Comparison of ENCODE assay signal across 9 cellular contexts in the genomic region with DNA sequence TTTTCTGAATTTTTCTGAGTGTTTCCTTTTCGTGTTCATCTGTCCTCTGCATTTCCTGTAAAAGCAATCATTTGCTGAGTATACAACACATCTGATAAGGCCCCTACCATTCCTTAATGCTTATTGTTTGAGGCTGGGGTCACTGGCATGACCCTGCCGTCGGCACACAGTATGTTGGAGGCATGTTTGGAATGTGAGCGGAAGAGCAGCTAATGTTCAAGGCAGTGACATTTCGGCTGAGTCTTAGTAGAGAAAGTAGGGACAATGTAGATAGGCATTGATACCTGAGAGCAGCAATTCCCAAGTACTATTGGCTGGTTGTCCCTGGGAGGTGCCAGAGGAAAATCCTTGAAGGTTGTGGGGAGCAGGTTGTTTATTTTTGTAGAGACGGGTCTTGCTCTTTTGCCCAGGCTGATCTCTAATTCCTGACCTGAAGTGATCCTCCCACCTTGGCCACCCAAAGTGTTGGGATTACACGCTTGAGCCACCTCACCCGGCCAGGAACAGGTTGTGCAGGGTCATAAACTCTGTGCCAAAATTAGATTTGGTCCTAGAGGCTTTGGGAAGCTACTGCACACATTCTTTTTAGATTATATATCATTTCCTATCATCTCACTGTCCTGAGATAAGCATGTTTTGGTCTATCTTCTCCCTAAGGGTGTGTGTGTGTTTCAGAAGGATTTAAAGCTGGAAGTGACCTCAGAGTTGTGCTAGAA. TPM values are rescaled to one million over a fixed set of nuclear protein-coding genes. Genes with fewer than 3 reads are reported as not detected.
DNase-seq lines count a peak whose midpoint lies in the region; ATAC-seq and TF ChIP-seq lines count a peak whose summit lies in the region.
"Had no signal": no experiment of that assay in that cellular context is flagged by ENCODE, and none has a peak within 500 bp of the region (broad histone marks: within the 10 kb centered on the region; RNA-seq: fewer than 3 reads in every experiment).

No MANE protein-coding gene starts in this region.

- no peak overlapping the region for H3K14ac ChIP-seq in trophoblast cell (ENCODE audit: low read length)

- H3K18ac ChIP-seq in trophoblast cell (ENCODE audit: low read length): no peak overlapping the region

- H4K12ac ChIP-seq in trophoblast cell (ENCODE audit: low read depth, low read length): no peak overlapping the region

- no peak overlapping the region for H3K4me3 ChIP-seq in HCT116 (replicated peaks in 1 of 2; ENCODE audit: low read depth in 1 of 2, low read length in 2 of 2)
- no peak overlapping the region for H3K4me3 ChIP-seq in adipocyte (ENCODE audit: low read length)
- H3K4me3 ChIP-seq in trophoblast cell (ENCODE audit: low read depth, low read length): no peak overlapping the region

- no peak for TF ChIP-seq POLR2A in HCT116 (IDR thresholded peaks at IDR 0.05; ENCODE audit: borderline replicate concordance, extremely low read depth, insufficient read depth, insufficient read length)

- H2BK5ac ChIP-seq in trophoblast cell (ENCODE audit: low read depth, low read length, poor library complexity): no peak overlapping the region

- H3K4ac ChIP-seq in trophoblast cell (ENCODE audit: low read depth, low read length): no peak overlapping the region

- no peak overlapping the region for H4K91ac ChIP-seq in trophoblast cell (ENCODE audit: low read depth, low read length)

- H3K79me2 ChIP-seq in HCT116 (ENCODE audit: insufficient read depth, low read length): peaks cover 77% of the 10 kb centered on the region
- no peaks in the 10 kb centered on the region for H3K79me2 ChIP-seq in trophoblast cell (ENCODE audit: control insufficient read depth, insufficient read depth, low read length, poor library complexity)

- H3K9me2 ChIP-seq in HCT116 (ENCODE audit: insufficient read depth): no peaks in the 10 kb centered on the region

- no peaks in the 10 kb centered on the region for H3K9me3 ChIP-seq in HCT116 (ENCODE audit: control insufficient read depth in 1 of 2, insufficient read depth in 1 of 2, low read depth in 1 of 2, low read length in 2 of 2)
- no peaks in the 10 kb centered on the region for H3K9me3 ChIP-seq in adipocyte (ENCODE audit: control insufficient read depth, low read length)
- H3K9me3 ChIP-seq in trophoblast cell (ENCODE audit: insufficient read depth, low read depth, low read length): no peaks in the 10 kb centered on the region

- no CpG with 5 or more reads among the region's 8 CpGs for WGBS in trophoblast cell (ENCODE audit: extremely low coverage, insufficient coverage, insufficient read length)

- H3K23ac ChIP-seq in trophoblast cell (ENCODE audit: low read length): no peak overlapping the region

- peak overlapping the region; percentile 14; the same call in 1 of the 2 replicates for H3K9ac ChIP-seq in HCT116 (ENCODE audit: low read length)
- H3K9ac ChIP-seq in adipocyte (ENCODE audit: low read length): no peak overlapping the region
- no peak overlapping the region for H3K9ac ChIP-seq in trophoblast cell (ENCODE audit: low read length)

- RAD21 ChIA-PET in HCT116 (lab: Charles Lee; ENCODE audit: low non-redundant PET in 1 of 2, low total read pairs in 2 of 2, uncharacterized antibody in 2 of 2, unreplicated experiment in 2 of 2): no interaction called here

- in situ Hi-C loops in GM13976 (cut with MboI; ENCODE audit: low sequenced_read_pairs, unreplicated experiment): no loop called here

- DNase-seq in HCT116 (ENCODE audit: low read depth, low spot score) (no peak), adipocyte (ENCODE audit: low read depth) (peak; percentile 56), left cardiac atrium (no peak), trophoblast cell (peak; percentile 92 to 95), GM13976 (ENCODE audit: low spot score) (no peak), putamen (ENCODE audit: low spot score) (no peak), NCI-H446 treated with DMSO at 0.1 percent for 48 hours (lab: John Stamatoyannopoulos, UW) (no peak), nucleus accumbens (lab: John Stamatoyannopoulos, UW) (no peak)
- DNase-seq: activated CD4-positive, CD25-positive, alpha-beta regulatory T cell treated with anti-CD3 and anti-CD28 coated beads, Interleukin-2, amount 50 U/mL, for 72 hours had no signal

- ATAC-seq in HCT116 (peak; percentile 67), left cardiac atrium (peak; percentile 8 to 32)

- no peak overlapping the region for H2AK5ac ChIP-seq in trophoblast cell (ENCODE audit: low read length)

- no TSS peak for BruUV-seq in HCT116 (replicated peaks; lab: Mats Ljungman, UMichigan)

- H4K20me1 ChIP-seq in HCT116 (ENCODE audit: insufficient read depth): peaks cover 11% of the 10 kb centered on the region; the same call in 1 of the 2 replicates

- H3K79me1 ChIP-seq in trophoblast cell (ENCODE audit: low read length): no peaks in the 10 kb centered on the region

- H2AFZ ChIP-seq in HCT116 (ENCODE audit: low read depth, low read length, poor library complexity, severe bottlenecking) (no peak overlapping the region), trophoblast cell (ENCODE audit: insufficient read depth, low read length, poor library complexity) (no peak overlapping the region)

- no peak for TF ChIP-seq RAD21 in HCT116 (IDR thresholded peaks at IDR 0.05; ENCODE audit: low read depth)

- no peak overlapping the region for H2BK120ac ChIP-seq in trophoblast cell (ENCODE audit: insufficient read depth, low read length, poor library complexity)

- H3K27ac ChIP-seq in HCT116 (ENCODE audit: low read depth, low read length) (no peak overlapping the region), trophoblast cell (ENCODE audit: low read depth, low read length) (peak overlapping the region; percentile 57)

- H3K4me2 ChIP-seq in HCT116 (ENCODE audit: low read length): peak overlapping the region; percentile 61
- H3K4me2 ChIP-seq in trophoblast cell (ENCODE audit: low read length): peak overlapping the region; percentile 28

- CTCF ChIA-PET in HCT116 (lab: Charles Lee): no interaction called here

- H3K27me3 ChIP-seq in HCT116 (ENCODE audit: insufficient read depth, low read length) (no peaks in the 10 kb centered on the region), adipocyte (replicated peaks; ENCODE audit: control insufficient read depth, insufficient read depth, low read length) (no peaks in the 10 kb centered on the region), trophoblast cell (ENCODE audit: insufficient read depth, low read length) (no peaks in the 10 kb centered on the region)

- POLR2A ChIA-PET in HCT116 (lab: Charles Lee): interaction anchor here (0.9 kb wide), 1 partner anchor 14 kb away, joined by 3 read pairs; a partner anchor contains a TSS

- TF ChIP-seq CTCF in HCT116 (IDR thresholded peaks at IDR 0.05 in 2 of 3, conservative IDR thresholded peaks at IDR 0.05 in 1 of 3; ENCODE audit: borderline replicate concordance in 1 of 3, insufficient read depth in 1 of 3, low read depth in 2 of 3, low read length in 2 of 3): peak in 1 of 3 experiments; percentile 16; a peak in 1 of 6 replicates
- no peak for TF ChIP-seq CTCF in GM13976 (IDR thresholded peaks at IDR 0.05; ENCODE audit: borderline replicate concordance, control extremely low read depth, extremely low read depth, insufficient read depth, missing control alignments)

- H2BK12ac ChIP-seq in trophoblast cell (ENCODE audit: low read length): no peak overlapping the region

- H3K4me1 ChIP-seq in HCT116 (ENCODE audit: control insufficient read depth in 1 of 2, insufficient read depth in 2 of 2, low read length in 2 of 2): peaks cover 10 to 26% of the 10 kb centered on the region in 2 experiments
- peaks cover 12% of the 10 kb centered on the region for H3K4me1 ChIP-seq in adipocyte (ENCODE audit: control insufficient read depth, insufficient read depth, low read length)
- H3K4me1 ChIP-seq in trophoblast cell (ENCODE audit: control insufficient read depth in 1 of 2, insufficient read depth in 2 of 2, low read length in 2 of 2): peaks cover 15% of the 10 kb centered on the region in 2 experiments

- intact Hi-C loops in HCT116 (cut with micrococcal nuclease) (no loop called here), left cardiac atrium (cut with DNase I) (no loop called here)

- H4K8ac ChIP-seq in trophoblast cell (ENCODE audit: low read depth, low read length): no peak overlapping the region

- H3K36me3 ChIP-seq in HCT116 (ENCODE audit: control insufficient read depth in 1 of 2, insufficient read depth in 2 of 2, low read length in 2 of 2) (peaks cover 0 to 3% of the 10 kb centered on the region in 2 experiments; a peak in 2 of 4 replicates), adipocyte (ENCODE audit: control insufficient read depth, insufficient read depth, low read length, severe bottlenecking) (peaks cover 13% of the 10 kb centered on the region), trophoblast cell (ENCODE audit: control insufficient read depth in 1 of 2, insufficient read depth in 2 of 2, low read length in 2 of 2) (peaks cover 9 to 12% of the 10 kb centered on the region in 2 experiments)

TF ChIP-seq in HCT116, 20 proteins besides CTCF, POLR2A, EP300 and RAD21 (continues in another document):
- TF ChIP-seq EZH2phosphoT487 (IDR thresholded peaks at IDR 0.05; ENCODE audit: borderline replicate concordance) (no peak), JUND (IDR thresholded peaks at IDR 0.05) (no peak), EGR1 (IDR thresholded peaks at IDR 0.05; ENCODE audit: low read depth) (no peak), CEBPB (IDR thresholded peaks at IDR 0.05; ENCODE audit: low read depth) (no peak), YY1 (IDR thresholded peaks at IDR 0.05; ENCODE audit: extremely low read depth, insufficient replicate concordance, low read depth, low read length) (no peak), CBX3 (IDR thresholded peaks at IDR 0.05; ENCODE audit: low read depth) (no peak), ZFX (IDR thresholded peaks at IDR 0.05) (no peak), FOSL1 (IDR thresholded peaks at IDR 0.05; ENCODE audit: low read depth) (no peak)
- TF ChIP-seq, protein P1, sequence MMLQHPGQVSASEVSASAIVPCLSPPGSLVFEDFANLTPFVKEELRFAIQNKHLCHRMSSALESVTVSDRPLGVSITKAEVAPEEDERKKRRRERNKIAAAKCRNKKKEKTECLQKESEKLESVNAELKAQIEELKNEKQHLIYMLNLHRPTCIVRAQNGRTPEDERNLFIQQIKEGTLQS (IDR thresholded peaks at IDR 0.05): no peak

RNA-seq across cellular contexts. Expression of a gene that starts 13.5 kb away (rescaled TPM):
- 56.5 TPM for total RNA-seq in HCT116 (2021; ENCODE audit: unreplicated experiment)
- 34.9 and 39.5 TPM in 2 replicates for polyA plus RNA-seq in HCT116 (2012)
- 10 to 100 TPM; 24.1 to 24.8 TPM for total RNA-seq in left cardiac atrium
- 26.0 and 26.5 TPM in 2 replicates for polyA plus RNA-seq in trophoblast cell (2013)

Comparison
In these comparisons a context has a peak if more than half of its experiments do, and no peak if none do; other contexts are left out.
1. DNase-seq: peak in adipocyte (single experiment) and trophoblast cell (2 of 2); none in HCT116 (single experiment), left cardiac atrium (single experiment), GM13976 (single experiment), putamen (single experiment), NCI-H446 treated with DMSO at 0.1 percent for 48 hours (single experiment) and nucleus accumbens (0 of 56).